In the genomic region with DNA sequence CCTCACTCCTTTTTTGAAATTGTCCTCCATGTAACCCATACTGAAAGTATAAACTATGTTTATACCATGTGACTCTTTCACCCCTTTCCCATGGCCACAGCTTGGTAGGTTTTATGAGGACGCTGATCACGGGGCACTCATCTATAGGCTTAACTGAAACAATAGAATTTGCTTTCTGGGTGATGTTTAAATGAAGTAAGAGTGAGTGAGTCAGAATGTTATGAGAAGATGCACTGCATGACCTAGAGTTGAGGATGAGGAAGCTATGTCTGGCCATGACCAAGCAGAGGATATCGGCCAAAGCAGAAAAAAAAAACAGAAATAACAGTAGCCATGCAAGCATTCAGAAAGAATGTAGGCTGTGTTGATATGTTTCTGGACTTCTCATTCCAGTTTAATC, we compare ENCODE assay signal across 18 cellular contexts. TPM values are rescaled to one million over a fixed set of nuclear protein-coding genes. Genes with fewer than 3 reads are reported as not detected.
DNase-seq lines count a peak whose midpoint lies in the region; ATAC-seq, FAIRE-seq and TF ChIP-seq lines count a peak whose summit lies in the region.
"Had no signal": no experiment of that assay in that cellular context is flagged by ENCODE, and none has a peak within 500 bp of the region (broad histone marks: within the 10 kb centered on the region; RNA-seq: fewer than 3 reads in every experiment).

No MANE protein-coding gene starts in this region.

- no peaks in the 10 kb centered on the region for H3K27me3 ChIP-seq in adipocyte (replicated peaks; ENCODE audit: control insufficient read depth, insufficient read depth, low read length)
- H3K27me3 ChIP-seq: spleen, uterus had no signal

- no peaks in the 10 kb centered on the region for H3K9me3 ChIP-seq in adipocyte (ENCODE audit: control insufficient read depth, low read length)
- H3K9me3 ChIP-seq: spleen, uterus had no signal

- TF ChIP-seq CTCF in AG04449 (IDR thresholded peaks at IDR 0.05; ENCODE audit: insufficient read depth, low read length, missing control alignments) (no peak), fibroblast of the aortic adventitia (IDR thresholded peaks at IDR 0.05; ENCODE audit: insufficient read depth, low read length) (no peak)

- H3K9ac ChIP-seq in adipocyte (ENCODE audit: low read length) = no peak overlapping the region

- POLR2A ChIA-PET in AG04449 (lab: Yijun Ruan, JAX) = no interaction called here

- CTCF ChIA-PET in AG04449 (lab: Yijun Ruan, JAX) = interaction anchor here (0.9 to 1.7 kb wide), 2 partner anchors 35 to 138 kb away, joined by 4 to 8 read pairs; a partner anchor contains a TSS

- H3K4me1 ChIP-seq in adipocyte (ENCODE audit: control insufficient read depth, insufficient read depth, low read length) = peaks cover 25% of the 10 kb centered on the region
- H3K4me1 ChIP-seq: spleen, uterus had no signal

- H3K4me3 ChIP-seq in AG04449 (ENCODE audit: low read depth, low read length) (no peak overlapping the region), adipocyte (ENCODE audit: low read length) (no peak overlapping the region), fibroblast of the aortic adventitia (ENCODE audit: low read depth, low read length) (no peak overlapping the region)
- H3K4me3 ChIP-seq: spleen, uterus had no signal

- FAIRE-seq in frontal cortex (lab: Jason Lieb, UNC) = no peak
- FAIRE-seq: D721Med, GM18507 had no signal

- ATAC-seq in GM21526 (IDR thresholded peaks at IDR 0.05; ENCODE audit: low FRiP score, unreplicated experiment) = no peak
- ATAC-seq: activated T-helper 17 cell treated with anti-CD3 and anti-CD28 coated beads, Interleukin-2, amount 50 U/mL, for 72 hours; left lobe of liver had no signal

- DNase-seq in AG04449 (ENCODE audit: low read depth, low spot score) = peak; percentile 7
- peak; percentile 79 for DNase-seq in HCEC 1CT
- peak; percentile 42 for DNase-seq in adipocyte (ENCODE audit: low read depth)
- DNase-seq in fibroblast of the aortic adventitia (ENCODE audit: low read depth) = peak; percentile 65
- DNase-seq in frontal cortex (ENCODE audit: low spot score in 2 of 2) = no peak
- no peak for DNase-seq in effector CD8-positive, alpha-beta T cell (lab: John Stamatoyannopoulos, UW)
- no peak for DNase-seq in NCI-H345 (lab: John Stamatoyannopoulos, UW)
- DNase-seq: activated B cell treated with CpG ODN at 0.5 μM for 24 hours; activated CD8-positive, alpha-beta memory T cell treated with anti-CD3 and anti-CD28 coated beads for 24 hours; NCI-H446 treated with DMSO at 0.1 percent for 48 hours; spleen; stimulated activated naive CD4-positive, alpha-beta T cell treated with Interleukin-2 at 50 U/mL for 16 hours; uterus had no signal

- no peaks in the 10 kb centered on the region for H3K36me3 ChIP-seq in adipocyte (ENCODE audit: control insufficient read depth, insufficient read depth, low read length, severe bottlenecking)
- H3K36me3 ChIP-seq: spleen, uterus had no signal

RNA-seq across cellular contexts. Expression of a gene that starts 34.9 kb away (rescaled TPM):
- total RNA-seq in fibroblast of the aortic adventitia (ENCODE audit: low replicate concordance) (0.09 and 0.16 TPM in 2 replicates), frontal cortex (15.1 TPM)
- total RNA-seq: activated B cell treated with CpG ODN at 0.5 μM for 24 hours; activated T-helper 17 cell treated with anti-CD3 and anti-CD28 coated beads, Interleukin-2, amount 50 U/mL, for 72 hours; spleen had no signal

Comparison
In these comparisons a context has a peak if more than half of its experiments do, and no peak if none do; other contexts are left out.
1. DNase-seq: peak in AG04449 (single experiment), HCEC 1CT (single experiment), adipocyte (single experiment) and fibroblast of the aortic adventitia (single experiment); none in frontal cortex (0 of 2), effector CD8-positive, alpha-beta T cell (single experiment) and NCI-H345 (single experiment).
2. RNA of a gene that starts 34.9 kb away (total RNA-seq): 15.1 TPM in frontal cortex (single experiment); 0.09 to 0.16 TPM in fibroblast of the aortic adventitia; every median in the first group is over 10 times any median in the second.